In genomic region chr22:25953276-25953675, GRCh38 we compare ENCODE assay signal across 21 cellular contexts.
"Had no signal": no experiment of that assay in that cellular context is flagged by ENCODE, and none has a peak within 500 bp of the region (broad histone marks: within the 10 kb centered on the region; RNA-seq: fewer than 3 reads in every experiment).

No MANE protein-coding gene starts in this region.

- H3K4me3 ChIP-seq: MG63, Peyer's patch, SJSA1 had no signal

- H3K4me1 ChIP-seq: Peyer's patch, SJSA1 had no signal

- H3K27me3 ChIP-seq: MG63, Peyer's patch, SJSA1 had no signal

- DNase-seq: activated CD4-positive, alpha-beta T cell treated with anti-CD3 and anti-CD28 coated beads, Interleukin-2, amount 10 ng/mL, durations not matched to agents 24 days and 14 days; activated CD4-positive, alpha-beta T cell treated with anti-CD3 and anti-CD28 coated beads, Interleukin-2, amount 50 U/mL, for 48 hours; activated CD4-positive, CD25-positive, alpha-beta regulatory T cell treated with anti-CD3 and anti-CD28 coated beads, Interleukin-2, amount 50 U/mL, for 72 hours; activated CD8-positive, alpha-beta memory T cell treated with anti-CD3 and anti-CD28 coated beads, Interleukin-2, amount 10 ng/mL, durations not matched to agents 7 days and 5 days; activated gamma-delta T cell; activated naive CD4-positive, alpha-beta T cell treated with anti-CD3 and anti-CD28 coated beads for 36 hours; activated T-cell treated with anti-CD3 and anti-CD28 coated beads, Interleukin-2, amount 50 U/mL, for 24 hours; cerebellar nuclear complex; MG63; MV-4-11; NCI-H1417 treated with DMSO at 0.1 percent for 48 hours; NCI-H1694; NCI-H2029; NCI-H226; NCI-H526; Peyer's patch; SHP77 had no signal

- FAIRE-seq: astrocyte had no signal

- H3K36me3 ChIP-seq: MG63, Peyer's patch, SJSA1 had no signal

- H3K9me3 ChIP-seq: MG63, Peyer's patch, SJSA1 had no signal

- ATAC-seq: activated CD8-positive, alpha-beta memory T cell treated with anti-CD3 and anti-CD28 coated beads, Interleukin-2, amount 10 ng/mL, durations not matched to agents 7 days and 5 days; WTC11 had no signal

- H3K27ac ChIP-seq: Peyer's patch, RWPE1, SJSA1 had no signal
